ENCODE assay signal across 2 cellular contexts in the genomic region with DNA sequence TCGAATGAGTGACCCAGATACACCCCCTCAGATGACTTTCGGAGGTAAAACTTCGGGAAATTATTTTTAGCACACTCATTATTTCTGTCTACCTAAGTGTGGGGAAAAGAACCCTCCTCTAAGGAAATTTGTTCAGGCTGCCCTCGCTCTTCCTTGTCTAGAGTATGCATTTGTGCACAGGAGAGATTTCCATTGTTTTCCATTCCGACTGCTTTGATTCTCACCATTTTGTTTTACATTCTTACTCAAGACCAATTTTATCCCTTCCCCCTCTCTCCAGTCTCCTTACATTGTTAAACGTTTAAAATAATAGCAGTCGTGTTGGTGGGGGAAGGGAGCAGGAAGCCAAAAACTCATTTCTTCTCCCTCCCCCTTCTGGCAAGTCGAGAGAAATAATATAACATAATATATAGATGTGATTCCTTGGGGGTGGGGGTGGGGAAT.
A peak's percentile ranks its signal among the peaks of the same experiment; 100 is the strongest.
TF ChIP-seq lines count a peak whose summit lies in the region.

No MANE protein-coding gene starts in this region.

TF ChIP-seq in HEK293, 187 proteins besides CTCF, POLR2A, EP300 and RAD21 (continued from another document and continues in another):
- peak; percentile 83; the same call in 1 of the 2 replicates for TF ChIP-seq PRDM4 (tag by site-specific recombination; IDR thresholded peaks at IDR 0.05)
- no peak for TF ChIP-seq ZNF202 (tag by site-specific recombination; IDR thresholded peaks at IDR 0.05; ENCODE audit: borderline replicate concordance)
- TF ChIP-seq GLIS1 (tag by site-specific recombination; IDR thresholded peaks at IDR 0.05) = no peak
- TF ChIP-seq ZNF335 (tag by site-specific recombination; conservative IDR thresholded peaks at IDR 0.05) = 0 out of 2 replicates have a peak, but pooled peaks have one; percentile 0
- TF ChIP-seq ZNF184 (tag by site-specific recombination; IDR thresholded peaks at IDR 0.05) = no peak; the same call in 1 of the 2 replicates
- no peak for TF ChIP-seq ZNF48 (tag by site-specific recombination; IDR thresholded peaks at IDR 0.05)
- TF ChIP-seq, protein P1, sequence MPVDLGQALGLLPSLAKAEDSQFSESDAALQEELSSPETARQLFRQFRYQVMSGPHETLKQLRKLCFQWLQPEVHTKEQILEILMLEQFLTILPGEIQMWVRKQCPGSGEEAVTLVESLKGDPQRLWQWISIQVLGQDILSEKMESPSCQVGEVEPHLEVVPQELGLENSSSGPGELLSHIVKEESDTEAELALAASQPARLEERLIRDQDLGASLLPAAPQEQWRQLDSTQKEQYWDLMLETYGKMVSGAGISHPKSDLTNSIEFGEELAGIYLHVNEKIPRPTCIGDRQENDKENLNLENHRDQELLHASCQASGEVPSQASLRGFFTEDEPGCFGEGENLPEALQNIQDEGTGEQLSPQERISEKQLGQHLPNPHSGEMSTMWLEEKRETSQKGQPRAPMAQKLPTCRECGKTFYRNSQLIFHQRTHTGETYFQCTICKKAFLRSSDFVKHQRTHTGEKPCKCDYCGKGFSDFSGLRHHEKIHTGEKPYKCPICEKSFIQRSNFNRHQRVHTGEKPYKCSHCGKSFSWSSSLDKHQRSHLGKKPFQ (tag by site-specific recombination; IDR thresholded peaks at IDR 0.05) = no peak
- 0 out of 2 replicates have a peak, but pooled peaks have one; percentile 24 for TF ChIP-seq BCL11A (tag by site-specific recombination; IDR thresholded peaks at IDR 0.05; ENCODE audit: low read depth)
- no peak for TF ChIP-seq ZNF701 (tag by site-specific recombination; IDR thresholded peaks at IDR 0.05)
- no peak for TF ChIP-seq ZNF266 (tag by site-specific recombination; IDR thresholded peaks at IDR 0.05; ENCODE audit: low read depth)
- TF ChIP-seq ZNF658 (tag by site-specific recombination; IDR thresholded peaks at IDR 0.05) = no peak
- TF ChIP-seq SP2 (tag by site-specific recombination; IDR thresholded peaks at IDR 0.05) = no peak
- no peak for TF ChIP-seq ZBTB8A (tag by site-specific recombination; IDR thresholded peaks at IDR 0.05)
- no peak for TF ChIP-seq ZNF571 (tag by site-specific recombination; IDR thresholded peaks at IDR 0.05)
- no peak for TF ChIP-seq HOXA7 (CRISPR knock-in tag; IDR thresholded peaks at IDR 0.05; ENCODE audit: borderline replicate concordance)
- no peak for TF ChIP-seq ZNF623 (tag by site-specific recombination; IDR thresholded peaks at IDR 0.05)
- no peak for TF ChIP-seq IKZF3 (tag by site-specific recombination; IDR thresholded peaks at IDR 0.05)
- TF ChIP-seq ZNF169 (tag by site-specific recombination; IDR thresholded peaks at IDR 0.05) = no peak
- TF ChIP-seq HOXC10 (CRISPR knock-in tag; IDR thresholded peaks at IDR 0.05) = no peak
- no peak for TF ChIP-seq INSM2 (tag by site-specific recombination; IDR thresholded peaks at IDR 0.05)
- no peak for TF ChIP-seq PATZ1 (tag by site-specific recombination; IDR thresholded peaks at IDR 0.05)

TF ChIP-seq in SK-N-SH, 30 proteins besides CTCF, POLR2A, EP300 and RAD21 (continued from another document):
- TF ChIP-seq ZBTB33 (IDR thresholded peaks at IDR 0.05; ENCODE audit: borderline replicate concordance, low read depth) (no peak), CHD2 (IDR thresholded peaks at IDR 0.05; ENCODE audit: low read length, partially characterized antibody) (peak; percentile 90), TEAD4 (IDR thresholded peaks at IDR 0.05; ENCODE audit: borderline replicate concordance, insufficient read depth) (no peak)
